1 cellular context compared by ENCODE assay signal in genomic region chr22:42913874-42914510, GRCh38.
TF ChIP-seq lines count a peak whose summit lies in the region.

No MANE protein-coding gene starts in this region.

TF ChIP-seq in HepG2, 621 proteins besides CTCF, POLR2A, EP300 and RAD21 (continued from another document and continues in another):
- TF ChIP-seq TRAFD1 (CRISPR knock-in tag; IDR thresholded peaks at IDR 0.05; ENCODE audit: borderline replicate concordance) = no peak
- TF ChIP-seq HMG20B (CRISPR knock-in tag; conservative IDR thresholded peaks at IDR 0.05) = peak; percentile 87
- TF ChIP-seq SP5 (CRISPR knock-in tag; IDR thresholded peaks at IDR 0.05; ENCODE audit: borderline replicate concordance, low read depth) = peak; percentile 73
- no peak for TF ChIP-seq ZBTB10 (CRISPR knock-in tag; IDR thresholded peaks at IDR 0.05; ENCODE audit: borderline replicate concordance)
- TF ChIP-seq ZNF883 (CRISPR knock-in tag; IDR thresholded peaks at IDR 0.05; ENCODE audit: not compliant biosample characterization) = no peak
- TF ChIP-seq GRHL1 (CRISPR knock-in tag; conservative IDR thresholded peaks at IDR 0.05) = no peak
- TF ChIP-seq FOXO4 (CRISPR knock-in tag; conservative IDR thresholded peaks at IDR 0.05) = no peak
- no peak for TF ChIP-seq ZMAT5 (CRISPR knock-in tag; IDR thresholded peaks at IDR 0.05; ENCODE audit: borderline replicate concordance, low read depth)
- no peak for TF ChIP-seq SP140L (CRISPR knock-in tag; IDR thresholded peaks at IDR 0.05; ENCODE audit: borderline replicate concordance)
- no peak for TF ChIP-seq CREBL2 (CRISPR knock-in tag; IDR thresholded peaks at IDR 0.05; ENCODE audit: borderline replicate concordance)
- TF ChIP-seq ZNF501 (CRISPR knock-in tag; IDR thresholded peaks at IDR 0.05) = no peak
- TF ChIP-seq SOX5 (CRISPR knock-in tag; IDR thresholded peaks at IDR 0.05; ENCODE audit: borderline replicate concordance) = peak; percentile 91
- TF ChIP-seq MXD4 (CRISPR knock-in tag; IDR thresholded peaks at IDR 0.05) = 0 out of 2 replicates have a peak, but pooled peaks have one; percentile 18
- TF ChIP-seq NBN (conservative IDR thresholded peaks at IDR 0.05) = no peak
- no peak for TF ChIP-seq ZNF598 (CRISPR knock-in tag; IDR thresholded peaks at IDR 0.05; ENCODE audit: borderline replicate concordance)
- TF ChIP-seq E2F1 (CRISPR knock-in tag; IDR thresholded peaks at IDR 0.05) = no peak
- no peak for TF ChIP-seq NR0B2 (CRISPR knock-in tag; IDR thresholded peaks at IDR 0.05)
- TF ChIP-seq RXRB (CRISPR knock-in tag; IDR thresholded peaks at IDR 0.05; ENCODE audit: borderline replicate concordance) = peak; percentile 81; the same call in 1 of the 2 replicates
- TF ChIP-seq ZFP36 (IDR thresholded peaks at IDR 0.05; ENCODE audit: borderline replicate concordance, low read depth, low read length, partially characterized antibody) = no peak
- no peak for TF ChIP-seq SRSF4 (IDR thresholded peaks at IDR 0.05; ENCODE audit: low read depth, low read length, poor library complexity, severe bottlenecking)
- no peak for TF ChIP-seq CC2D1A (CRISPR knock-in tag; IDR thresholded peaks at IDR 0.05)
- TF ChIP-seq ZNF558 (CRISPR knock-in tag; IDR thresholded peaks at IDR 0.05; ENCODE audit: borderline replicate concordance) = no peak
- TF ChIP-seq HMGXB4 (CRISPR knock-in tag; IDR thresholded peaks at IDR 0.05; ENCODE audit: borderline replicate concordance in 1 of 2, low read depth in 1 of 2) = 0 out of 4 replicates have a peak, but pooled peaks of 1 of the 2 experiments have one; percentile 23
- no peak for TF ChIP-seq USF2 (IDR thresholded peaks at IDR 0.05; ENCODE audit: low read depth, low read length)
- no peak for TF ChIP-seq USF2 (CRISPR knock-in tag; IDR thresholded peaks at IDR 0.05; ENCODE audit: borderline replicate concordance)
- peak; percentile 54; the same call in 1 of the 2 replicates for TF ChIP-seq KLF6 (CRISPR knock-in tag; IDR thresholded peaks at IDR 0.05)
- TF ChIP-seq ZNF33B (CRISPR knock-in tag; IDR thresholded peaks at IDR 0.05) = no peak
- TF ChIP-seq REST (IDR thresholded peaks at IDR 0.05; ENCODE audit: borderline replicate concordance in 1 of 2, low read depth in 1 of 2, low read length in 2 of 2) = peak in 1 of 2 experiments; percentile 61; a peak in 2 of 4 replicates
- peak; percentile 79; the same call in 1 of the 2 replicates for TF ChIP-seq ZKSCAN8 (CRISPR knock-in tag; IDR thresholded peaks at IDR 0.05; ENCODE audit: borderline replicate concordance)
- 0 out of 2 replicates have a peak, but pooled peaks have one; percentile 29 for TF ChIP-seq TGIF2 (CRISPR knock-in tag; IDR thresholded peaks at IDR 0.05)
- TF ChIP-seq NR2F1 (CRISPR knock-in tag; IDR thresholded peaks at IDR 0.05) = no peak
- no peak for TF ChIP-seq ZNF143 (CRISPR knock-in tag; IDR thresholded peaks at IDR 0.05)
- no peak for TF ChIP-seq GMEB2 (CRISPR knock-in tag; IDR thresholded peaks at IDR 0.05; ENCODE audit: low read depth)
